Comparison of ENCODE assay signal across 28 cellular contexts in genomic region chr9:68920921-68921320, GRCh38.
"Had no signal": no experiment of that assay in that cellular context is flagged by ENCODE, and none has a peak within 500 bp of the region (broad histone marks: within the 10 kb centered on the region; RNA-seq: fewer than 3 reads in every experiment).

No MANE protein-coding gene starts in this region.

- H3K27me3 ChIP-seq: adrenal gland, body of pancreas, dorsolateral prefrontal cortex had no signal

- H3K36me3 ChIP-seq: adrenal gland had no signal

- H3K4me1 Mint-ChIP-seq: activated T-helper 17 cell treated with anti-CD3 and anti-CD28 coated beads, Interleukin-2, amount 50 U/mL, for 72 hours; T-helper 17 cell had no signal

- H3K36me3 Mint-ChIP-seq: activated naive CD4-positive, alpha-beta T cell treated with anti-CD3 and anti-CD28 coated beads, Interleukin-2, amount 50 U/mL, for 24 hours had no signal

- H3K4me3 Mint-ChIP-seq: activated CD4-positive, alpha-beta T cell treated with anti-CD3 and anti-CD28 coated beads for 36 hours; activated CD8-positive, alpha-beta T cell treated with anti-CD3 and anti-CD28 coated beads for 36 hours; activated naive CD4-positive, alpha-beta T cell treated with anti-CD3 and anti-CD28 coated beads for 36 hours; activated naive CD4-positive, alpha-beta T cell treated with anti-CD3 and anti-CD28 coated beads, Interleukin-2, amount 50 U/mL, for 24 hours; activated naive CD8-positive, alpha-beta T cell treated with anti-CD3 and anti-CD28 coated beads for 36 hours; activated naive CD8-positive, alpha-beta T cell treated with anti-CD3 and anti-CD28 coated beads, Interleukin-2, amount 50 U/mL, for 24 hours; activated T-helper 17 cell treated with anti-CD3 and anti-CD28 coated beads, Interleukin-2, amount 50 U/mL, for 72 hours; endodermal cell; T-helper 17 cell had no signal

- H3K27me3 Mint-ChIP-seq: activated CD4-positive, alpha-beta T cell treated with anti-CD3 and anti-CD28 coated beads for 36 hours; activated naive CD4-positive, alpha-beta T cell treated with anti-CD3 and anti-CD28 coated beads, Interleukin-2, amount 50 U/mL, for 24 hours; activated naive CD8-positive, alpha-beta T cell treated with anti-CD3 and anti-CD28 coated beads for 36 hours; activated naive CD8-positive, alpha-beta T cell treated with anti-CD3 and anti-CD28 coated beads, Interleukin-2, amount 50 U/mL, for 24 hours; activated T-helper 17 cell treated with anti-CD3 and anti-CD28 coated beads, Interleukin-2, amount 50 U/mL, for 72 hours; T-helper 17 cell had no signal

- H3K4me3 ChIP-seq: adrenal gland, body of pancreas, dorsolateral prefrontal cortex had no signal

- DNase-seq: activated CD4-positive, alpha-beta T cell treated with anti-CD3 and anti-CD28 coated beads for 36 hours; activated CD4-positive, alpha-beta T cell treated with anti-CD3 and anti-CD28 coated beads, Interleukin-2, amount 50 U/mL, for 1 hour; activated CD4-positive, alpha-beta T cell treated with anti-CD3 and anti-CD28 coated beads, Interleukin-2, amount 50 U/mL, for 48 hours; activated CD4-positive, CD25-positive, alpha-beta regulatory T cell; activated CD4-positive, CD25-positive, alpha-beta regulatory T cell treated with anti-CD3 and anti-CD28 coated beads, Interleukin-2, amount 50 U/mL, for 72 hours; activated CD8-positive, alpha-beta memory T cell treated with anti-CD3 and anti-CD28 coated beads for 24 hours; activated CD8-positive, alpha-beta T cell treated with anti-CD3 and anti-CD28 coated beads for 36 hours; activated effector memory CD4-positive, alpha-beta T cell treated with anti-CD3 and anti-CD28 coated beads, Interleukin-2, amount 50 U/mL, for 16 hours; activated naive CD4-positive, alpha-beta T cell treated with anti-CD3 and anti-CD28 coated beads for 36 hours; activated naive CD8-positive, alpha-beta T cell treated with anti-CD3 and anti-CD28 coated beads for 36 hours; activated naive CD8-positive, alpha-beta T cell treated with anti-CD3 and anti-CD28 coated beads, Interleukin-2, amount 50 U/mL, for 24 hours; activated T-cell treated with anti-CD3 and anti-CD28 coated beads, Interleukin-2, amount 50 U/mL, for 48 hours; adrenal gland; amygdala; aorta; body of pancreas; caudate nucleus; cortex of kidney; dorsolateral prefrontal cortex; effector memory CD4-positive, alpha-beta T cell; endodermal cell; foreskin fibroblast; head of caudate nucleus; T-helper 1 cell; T-helper 17 cell had no signal

- H3K9me3 ChIP-seq: adrenal gland, body of pancreas had no signal

- ATAC-seq: activated CD4-positive, alpha-beta T cell treated with anti-CD3 and anti-CD28 coated beads for 36 hours; activated CD8-positive, alpha-beta T cell treated with anti-CD3 and anti-CD28 coated beads for 36 hours; activated naive CD8-positive, alpha-beta T cell treated with anti-CD3 and anti-CD28 coated beads, Interleukin-2, amount 50 U/mL, for 24 hours; activated T-helper 17 cell treated with anti-CD3 and anti-CD28 coated beads, Interleukin-2, amount 50 U/mL, for 72 hours; body of pancreas; esophagus mucosa; T-helper 17 cell had no signal

- H3K27ac Mint-ChIP-seq: activated CD4-positive, alpha-beta T cell treated with anti-CD3 and anti-CD28 coated beads for 36 hours; activated CD8-positive, alpha-beta T cell treated with anti-CD3 and anti-CD28 coated beads for 36 hours; activated naive CD4-positive, alpha-beta T cell treated with anti-CD3 and anti-CD28 coated beads for 36 hours; activated naive CD4-positive, alpha-beta T cell treated with anti-CD3 and anti-CD28 coated beads, Interleukin-2, amount 50 U/mL, for 24 hours; activated naive CD8-positive, alpha-beta T cell treated with anti-CD3 and anti-CD28 coated beads for 36 hours; activated naive CD8-positive, alpha-beta T cell treated with anti-CD3 and anti-CD28 coated beads, Interleukin-2, amount 50 U/mL, for 24 hours; activated T-helper 17 cell treated with anti-CD3 and anti-CD28 coated beads, Interleukin-2, amount 50 U/mL, for 72 hours; endodermal cell; T-helper 17 cell had no signal

- H3K9me3 Mint-ChIP-seq: activated CD8-positive, alpha-beta T cell treated with anti-CD3 and anti-CD28 coated beads for 36 hours; activated naive CD4-positive, alpha-beta T cell treated with anti-CD3 and anti-CD28 coated beads for 36 hours; activated naive CD4-positive, alpha-beta T cell treated with anti-CD3 and anti-CD28 coated beads, Interleukin-2, amount 50 U/mL, for 24 hours; activated naive CD8-positive, alpha-beta T cell treated with anti-CD3 and anti-CD28 coated beads for 36 hours; activated naive CD8-positive, alpha-beta T cell treated with anti-CD3 and anti-CD28 coated beads, Interleukin-2, amount 50 U/mL, for 24 hours; activated T-helper 17 cell treated with anti-CD3 and anti-CD28 coated beads, Interleukin-2, amount 50 U/mL, for 72 hours; endodermal cell had no signal

- H3K27ac ChIP-seq: adrenal gland, body of pancreas, dorsolateral prefrontal cortex had no signal
